Comparison of ENCODE assay signal across 8 cellular contexts in genomic region chr17:8060274-8060673, GRCh38. TPM values are rescaled to one million over a fixed set of nuclear protein-coding genes. Genes with fewer than 3 reads are reported as not detected.
A peak's percentile ranks its signal among the peaks of the same experiment; 100 is the strongest.
DNase-seq lines count a peak whose midpoint lies in the region; ATAC-seq and TF ChIP-seq lines count a peak whose summit lies in the region.

No MANE protein-coding gene starts in this region.

- H3K4me2 ChIP-seq in KMS-11, result no peak overlapping the region

- H4K20me1 ChIP-seq in KMS-11 (ENCODE audit: insufficient read depth), result no peaks in the 10 kb centered on the region

- no peak overlapping the region for H3K4me3 ChIP-seq in KMS-11 (IDR thresholded peaks at IDR 0.05; ENCODE audit: insufficient read depth, low read depth, low read length)
- no peak overlapping the region for H3K4me3 ChIP-seq in RWPE2 (ENCODE audit: severe bottlenecking)

- no peaks in the 10 kb centered on the region for H3K4me1 ChIP-seq in KMS-11 (ENCODE audit: low read depth, poor library complexity, severe bottlenecking)
- H3K4me1 ChIP-seq in RWPE2 (ENCODE audit: insufficient read depth, poor library complexity, severe bottlenecking), result peaks cover 13% of the 10 kb centered on the region

- H3K27me3 ChIP-seq in KMS-11 (ENCODE audit: insufficient read depth, low read depth) (peaks cover 5% of the 10 kb centered on the region; the same call in 1 of the 2 replicates), RWPE2 (ENCODE audit: insufficient read depth, poor library complexity, severe bottlenecking) (no peaks in the 10 kb centered on the region)

- H3K36me3 ChIP-seq in KMS-11 (ENCODE audit: insufficient read depth), result no peaks in the 10 kb centered on the region
- no peaks in the 10 kb centered on the region for H3K36me3 ChIP-seq in RWPE2 (ENCODE audit: low read depth)

- H2AFZ ChIP-seq in KMS-11 (ENCODE audit: low read depth), result no peak overlapping the region

- DNase-seq in DMS53 (lab: John Stamatoyannopoulos, UW) (peak; percentile 89), RWPE2 (ENCODE audit: low spot score) (no peak), cardiac septum (ENCODE audit: low spot score) (peak; percentile 20), putamen (ENCODE audit: low spot score) (peak; percentile 78)
- peak; percentile 47 for DNase-seq in activated naive CD8-positive, alpha-beta T cell treated with anti-CD3 and anti-CD28 coated beads, Interleukin-2, amount 50 U/mL, for 16 hours (ENCODE audit: low read depth, low spot score)

- intact Hi-C loops in cardiac septum (cut with DNase I), result loop anchor here (5.0 kb wide), 1 partner anchor 52 kb away; no protein-coding TSS in a partner anchor

- TF ChIP-seq CTCF in KMS-11 (conservative IDR thresholded peaks at IDR 0.05; ENCODE audit: low read depth, low read length) (peak; percentile 54), RWPE2 (IDR thresholded peaks at IDR 0.05; ENCODE audit: poor library complexity, severe bottlenecking) (peak; percentile 81)

- H3K9ac ChIP-seq in KMS-11, result no peak overlapping the region

- no peaks in the 10 kb centered on the region for H3K79me2 ChIP-seq in KMS-11 (ENCODE audit: insufficient read depth, low read depth)

- ATAC-seq in RWPE2 (ENCODE audit: low read depth), result peak; percentile 44; the same call in 1 of the 3 replicates
- no peak for ATAC-seq in GM19397 (IDR thresholded peaks at IDR 0.05; ENCODE audit: unreplicated experiment)
- no peak for ATAC-seq in GM18909 (IDR thresholded peaks at IDR 0.05; ENCODE audit: poor library complexity, unreplicated experiment)

- no peaks in the 10 kb centered on the region for H3K9me3 ChIP-seq in RWPE2 (ENCODE audit: severe bottlenecking)

- no peak overlapping the region for H3K27ac ChIP-seq in KMS-11
- no peak overlapping the region for H3K27ac ChIP-seq in RWPE2 (ENCODE audit: poor library complexity, severe bottlenecking)

RNA-seq across cellular contexts. Expression of gene ALOX15B, which starts 21.4 kb away (rescaled TPM):
- total RNA-seq in cardiac septum, result not detected

RNA-seq across cellular contexts. Expression of gene ALOX12B, which starts 27.2 kb away (rescaled TPM):
- total RNA-seq in cardiac septum, result not detected

RNA-seq across cellular contexts. Expression of gene GUCY2D, which starts 57.9 kb away (rescaled TPM):
- not detected for total RNA-seq in cardiac septum

RNA-seq across cellular contexts. Expression of gene ALOXE3, which starts 58.0 kb away (rescaled TPM):
- total RNA-seq in cardiac septum, result not detected
